ENCODE assay signal across 13 cellular contexts in genomic region chr22:44807915-44808690, GRCh38. TPM values are rescaled to one million over a fixed set of nuclear protein-coding genes. Genes with fewer than 3 reads are reported as not detected.
DNase-seq lines count a peak whose midpoint lies in the region; ATAC-seq and TF ChIP-seq lines count a peak whose summit lies in the region.
"Had no signal": no experiment of that assay in that cellular context is flagged by ENCODE, and none has a peak within 500 bp of the region (broad histone marks: within the 10 kb centered on the region; RNA-seq: fewer than 3 reads in every experiment).

No MANE protein-coding gene starts in this region.

- H3K4me3 Mint-ChIP-seq in osteocyte (ENCODE audit: unreplicated experiment): no peak overlapping the region
- H3K4me3 Mint-ChIP-seq: activated naive CD4-positive, alpha-beta T cell treated with anti-CD3 and anti-CD28 coated beads, Interleukin-2, amount 10 ng/mL, durations not matched to agents 7 days and 5 days had no signal

- no peaks in the 10 kb centered on the region for H3K4me1 Mint-ChIP-seq in osteocyte (ENCODE audit: unreplicated experiment)

- H3K4me3 ChIP-seq in Jurkat, Clone E6-1 (ENCODE audit: low read length): no peak overlapping the region
- no peak overlapping the region for H3K4me3 ChIP-seq in brain microvascular endothelial cell (ENCODE audit: low read depth, low read length)

- peaks cover 31% of the 10 kb centered on the region for H3K27me3 Mint-ChIP-seq in osteocyte (ENCODE audit: unreplicated experiment)

- in situ Hi-C loops in brain microvascular endothelial cell (cut with HindIII; ENCODE audit: low pct_ligation_motif_present, low sequenced_read_pairs): no loop called here

- no peaks in the 10 kb centered on the region for H3K27me3 ChIP-seq in brain microvascular endothelial cell (replicated peaks)

- no peaks in the 10 kb centered on the region for H3K36me3 Mint-ChIP-seq in osteocyte (ENCODE audit: unreplicated experiment)
- H3K36me3 Mint-ChIP-seq: activated naive CD4-positive, alpha-beta T cell treated with anti-CD3 and anti-CD28 coated beads, Interleukin-2, amount 10 ng/mL, durations not matched to agents 7 days and 5 days had no signal

- no peak overlapping the region for H3K27ac Mint-ChIP-seq in osteocyte (ENCODE audit: unreplicated experiment)
- H3K27ac Mint-ChIP-seq: activated naive CD4-positive, alpha-beta T cell treated with anti-CD3 and anti-CD28 coated beads, Interleukin-2, amount 10 ng/mL, durations not matched to agents 7 days and 5 days had no signal

- ATAC-seq in GM21723 (IDR thresholded peaks at IDR 0.05; ENCODE audit: unreplicated experiment): no peak
- ATAC-seq in HG03097 (IDR thresholded peaks at IDR 0.05; ENCODE audit: low FRiP score, unreplicated experiment): no peak
- ATAC-seq: activated CD4-positive, CD25-positive, alpha-beta regulatory T cell treated with anti-CD3 and anti-CD28 coated beads, Interleukin-2, amount 50 U/mL, for 24 hours had no signal

- CTCF ChIA-PET in GM10248 (lab: Yijun Ruan, JAX): no interaction called here

- no peak overlapping the region for H3K27ac ChIP-seq in brain microvascular endothelial cell

- POLR2A ChIA-PET in GM10248 (lab: Yijun Ruan, JAX): no interaction called here

- no peaks in the 10 kb centered on the region for H3K36me3 ChIP-seq in brain microvascular endothelial cell (replicated peaks)

- no peak for DNase-seq in GM10248 (ENCODE audit: extremely low spot score)
- peak; percentile 44 for DNase-seq in Jurkat, Clone E6-1 (ENCODE audit: low read depth, low spot score)
- DNase-seq in brain microvascular endothelial cell: no peak
- DNase-seq in osteocyte (ENCODE audit: extremely low spot score, unreplicated experiment): no peak
- DNase-seq in DMS153 (lab: John Stamatoyannopoulos, UW): no peak
- DNase-seq: activated naive CD4-positive, alpha-beta T cell treated with anti-CD3 and anti-CD28 coated beads, Interleukin-2, amount 10 ng/mL, durations not matched to agents 7 days and 5 days; effector CD8-positive, alpha-beta T cell; GF-D8; NCI-H1694; small intestine had no signal

- TF ChIP-seq CTCF in GM10248 (IDR thresholded peaks at IDR 0.05; ENCODE audit: control extremely low read depth, extremely low read depth, low read depth, missing control alignments) (peak; percentile 29), brain microvascular endothelial cell (IDR thresholded peaks at IDR 0.05; ENCODE audit: low read depth, low read length, missing control alignments) (peak; percentile 46), osteocyte (IDR thresholded peaks at IDR 0.05) (peak; percentile 24)

- H3K9me3 Mint-ChIP-seq in osteocyte (ENCODE audit: unreplicated experiment): no peaks in the 10 kb centered on the region
- H3K9me3 Mint-ChIP-seq: activated naive CD4-positive, alpha-beta T cell treated with anti-CD3 and anti-CD28 coated beads, Interleukin-2, amount 10 ng/mL, durations not matched to agents 7 days and 5 days had no signal

RNA-seq across cellular contexts. Expression of gene ARHGAP8, which starts 55.7 kb away (rescaled TPM):
- not detected for polyA plus RNA-seq in Jurkat, Clone E6-1 (2012; ENCODE audit: insufficient read depth, insufficient read length)
- 0.89 and 1.5 TPM in 2 replicates for total RNA-seq in osteocyte
